19 cellular contexts compared by ENCODE assay signal in the genomic region with DNA sequence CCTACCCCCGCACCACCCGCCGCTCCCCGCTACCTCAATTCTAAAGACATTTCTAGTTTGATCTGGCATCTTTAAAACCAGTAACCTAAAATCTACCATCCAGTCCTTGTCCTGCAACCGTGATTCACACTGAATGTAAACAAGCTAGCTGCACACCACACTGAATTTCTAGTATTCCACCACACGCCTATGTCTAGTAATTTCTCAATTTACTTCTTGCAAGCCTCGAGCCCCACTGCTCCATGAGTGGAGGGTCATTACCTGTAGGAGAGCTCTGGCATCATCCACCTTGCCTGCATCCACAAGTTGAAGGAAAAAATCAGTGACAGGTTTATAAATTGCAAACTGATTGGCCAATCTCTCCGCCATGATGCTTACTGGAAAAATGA.
A peak's percentile ranks its signal among the peaks of the same experiment; 100 is the strongest.
DNase-seq lines count a peak whose midpoint lies in the region; ATAC-seq, FAIRE-seq and TF ChIP-seq lines count a peak whose summit lies in the region.
"Had no signal": no experiment of that assay in that cellular context is flagged by ENCODE, and none has a peak within 500 bp of the region (broad histone marks: within the 10 kb centered on the region; RNA-seq: fewer than 3 reads in every experiment).

No MANE protein-coding gene starts in this region.

- intact Hi-C loops in HepG2 (cut with micrococcal nuclease; ENCODE audit: unreplicated experiment) = no loop called here

- H3K79me2 ChIP-seq in HepG2 (ENCODE audit: insufficient read depth, low read length) = no peaks in the 10 kb centered on the region

- TF ChIP-seq RAD21 in HepG2 (CRISPR knock-in tag; IDR thresholded peaks at IDR 0.05) = no peak

- CTCF ChIA-PET in WTC11 (lab: Charles Lee) = interaction anchor here (1.4 kb wide), 1 partner anchor 21 kb away, joined by 3 read pairs; no protein-coding TSS in a partner anchor
- CTCF ChIA-PET in HepG2 (lab: Yijun Ruan, JAX; ENCODE audit: low intra/inter-chr PET ratio, low total read pairs) = interaction anchor here (1.4 kb wide), 1 partner anchor 21 kb away, joined by 4 read pairs; no protein-coding TSS in a partner anchor

- 98% methylated on average over 8 of the region's 8 CpGs for WGBS in HepG2 (ENCODE audit: low lambda C conversion rate)

- no peaks in the 10 kb centered on the region for H3K27me3 ChIP-seq in HepG2 (ENCODE audit: control insufficient read depth in 1 of 2, insufficient read depth in 2 of 2, low read length in 2 of 2)
- H3K27me3 ChIP-seq: BLaER1 treated with 17β-estradiol and CSF1 and Interleukin-3, amounts not matched to agents 10 nM and 100 nM; tibial artery had no signal

- no peaks in the 10 kb centered on the region for H3K4me1 ChIP-seq in HepG2 (ENCODE audit: insufficient read depth, low read length)
- H3K4me1 ChIP-seq: tibial artery had no signal

- peaks cover 20 to 76% of the 10 kb centered on the region in 2 experiments for H3K36me3 ChIP-seq in HepG2 (replicated peaks in 1 of 2; ENCODE audit: control insufficient read depth in 1 of 2, insufficient read depth in 2 of 2, low read length in 2 of 2)

- H3K4me2 ChIP-seq in HepG2 (ENCODE audit: low read depth, low read length) = no peak overlapping the region
- H3K4me2 ChIP-seq: BLaER1 treated with 17β-estradiol and CSF1 and Interleukin-3, amounts not matched to agents 10 nM and 100 nM had no signal

- no peaks in the 10 kb centered on the region for H3K9me3 ChIP-seq in HepG2 (ENCODE audit: low read length)
- H3K9me3 ChIP-seq: BLaER1 treated with 17β-estradiol and CSF1 and Interleukin-3, amounts not matched to agents 10 nM and 100 nM; tibial artery had no signal

- no peak for TF ChIP-seq CTCF in WTC11 (IDR thresholded peaks at IDR 0.05)
- no peak for TF ChIP-seq CTCF in HepG2 (CRISPR knock-in tag; IDR thresholded peaks at IDR 0.05)

- POLR2A ChIA-PET in WTC11 (lab: Charles Lee) (no interaction called here), HepG2 (lab: Yijun Ruan, JAX) (no interaction called here)

- H3K36me3 Mint-ChIP-seq in activated naive CD8-positive, alpha-beta T cell treated with anti-CD3 and anti-CD28 coated beads for 36 hours = peaks cover 18% of the 10 kb centered on the region
- peaks cover 72% of the 10 kb centered on the region for H3K36me3 Mint-ChIP-seq in activated naive CD8-positive, alpha-beta T cell treated with anti-CD3 and anti-CD28 coated beads, Interleukin-2, amount 50 U/mL, for 24 hours (ENCODE audit: low read depth)
- peaks cover 66% of the 10 kb centered on the region for H3K36me3 Mint-ChIP-seq in WTC11

- BruUV-seq in HepG2 (replicated peaks; lab: Mats Ljungman, UMichigan) = no TSS peak

- H3K9me3 Mint-ChIP-seq in activated naive CD8-positive, alpha-beta T cell treated with anti-CD3 and anti-CD28 coated beads for 36 hours = no peaks in the 10 kb centered on the region
- no peaks in the 10 kb centered on the region for H3K9me3 Mint-ChIP-seq in activated naive CD8-positive, alpha-beta T cell treated with anti-CD3 and anti-CD28 coated beads, Interleukin-2, amount 50 U/mL, for 24 hours
- no peaks in the 10 kb centered on the region for H3K9me3 Mint-ChIP-seq in WTC11
- H3K9me3 Mint-ChIP-seq: activated naive CD8-positive, alpha-beta T cell treated with anti-CD3 and anti-CD28 coated beads, Interleukin-2, amount 10 ng/mL, durations not matched to agents 7 days and 5 days; activated T-helper 2 cell treated with anti-CD3 and anti-CD28 coated beads, Interferon-gamma antibody, Interleukin-2, Interleukin-4, amounts not matched to agents 10 μg/mL and 5 μg/mL and 100 μg/mL, durations not matched to agents 14 hours and 24 hours and 36 hours; naive thymus-derived CD8-positive, alpha-beta T cell; stimulated activated naive CD8-positive, alpha-beta T cell treated with anti-CD3 and anti-CD28 coated beads, Interleukin-15, amount 100 ng/mL, for 72 hours had no signal

- ATAC-seq in activated naive CD8-positive, alpha-beta T cell treated with anti-CD3 and anti-CD28 coated beads, Interleukin-2, amount 50 U/mL, for 24 hours = no peak
- ATAC-seq in WTC11 (no peak), HepG2 (no peak; the same call in 1 of the 3 replicates), HG02623 (IDR thresholded peaks at IDR 0.05; ENCODE audit: unreplicated experiment) (no peak), GM18870 (IDR thresholded peaks at IDR 0.05; ENCODE audit: unreplicated experiment) (no peak), GM18511 (IDR thresholded peaks at IDR 0.05; ENCODE audit: unreplicated experiment) (no peak)
- ATAC-seq: naive thymus-derived CD8-positive, alpha-beta T cell; sciatic nerve; stimulated activated naive CD8-positive, alpha-beta T cell treated with anti-CD3 and anti-CD28 coated beads, Interleukin-15, amount 100 ng/mL, for 72 hours; T-helper 17 cell had no signal

- no peaks in the 10 kb centered on the region for H4K20me1 ChIP-seq in HepG2 (ENCODE audit: insufficient read depth, low read length)

- H2AFZ ChIP-seq in HepG2 (ENCODE audit: low read length) = no peak overlapping the region

- no peak overlapping the region for H3K9ac ChIP-seq in HepG2 (ENCODE audit: insufficient read depth, low read depth, low read length)
- H3K9ac ChIP-seq: BLaER1 treated with 17β-estradiol and CSF1 and Interleukin-3, amounts not matched to agents 10 nM and 100 nM had no signal

- no peak for FAIRE-seq in HepG2 (lab: Jason Lieb, UNC)
- FAIRE-seq: D721Med had no signal

- DNase-seq in activated naive CD8-positive, alpha-beta T cell treated with anti-CD3 and anti-CD28 coated beads for 36 hours = no peak
- no peak for DNase-seq in activated naive CD8-positive, alpha-beta T cell treated with anti-CD3 and anti-CD28 coated beads, Interleukin-2, amount 50 U/mL, for 24 hours
- no peak for DNase-seq in WTC11 (ENCODE audit: low spot score)
- DNase-seq in HepG2 (ENCODE audit: low spot score) = no peak
- DNase-seq in Ammon's horn (ENCODE audit: low spot score) = no peak
- DNase-seq: activated naive CD8-positive, alpha-beta T cell treated with anti-CD3 and anti-CD28 coated beads, Interleukin-2, amount 10 ng/mL, durations not matched to agents 7 days and 5 days; NCI-H1048; NK-92 treated with Interleukin-12 subunit alpha and Interleukin-12 subunit beta, amount 100 ng/mL, for 24 hours; stimulated activated naive CD8-positive, alpha-beta T cell treated with anti-CD3 and anti-CD28 coated beads, Interleukin-15, amount 100 ng/mL, for 72 hours; T-helper 17 cell; tibial artery had no signal

- no peaks in the 10 kb centered on the region for H3K4me1 Mint-ChIP-seq in activated naive CD8-positive, alpha-beta T cell treated with anti-CD3 and anti-CD28 coated beads for 36 hours
- no peaks in the 10 kb centered on the region for H3K4me1 Mint-ChIP-seq in activated naive CD8-positive, alpha-beta T cell treated with anti-CD3 and anti-CD28 coated beads, Interleukin-2, amount 50 U/mL, for 24 hours
- H3K4me1 Mint-ChIP-seq in WTC11 = no peaks in the 10 kb centered on the region; the same call in 1 of the 2 replicates
- H3K4me1 Mint-ChIP-seq: activated naive CD8-positive, alpha-beta T cell treated with anti-CD3 and anti-CD28 coated beads, Interleukin-2, amount 10 ng/mL, durations not matched to agents 7 days and 5 days; naive thymus-derived CD8-positive, alpha-beta T cell; stimulated activated naive CD8-positive, alpha-beta T cell treated with anti-CD3 and anti-CD28 coated beads, Interleukin-15, amount 100 ng/mL, for 72 hours had no signal

- H3K4me3 ChIP-seq in HepG2 (replicated peaks in 1 of 3; ENCODE audit: insufficient read depth in 1 of 3, low read depth in 2 of 3, low read length in 3 of 3) = no peak overlapping the region
- H3K4me3 ChIP-seq: BLaER1 treated with 17β-estradiol and CSF1 and Interleukin-3, amounts not matched to agents 10 nM and 100 nM; tibial artery had no signal

- in situ Hi-C loops in HepG2 (cut with HindIII; ENCODE audit: extremely low pct_ligation_motif_present, low pct_unique_long_range_greater_than_20kb) = no loop called here

- no peak overlapping the region for H3K27ac ChIP-seq in HepG2 (ENCODE audit: extremely low read length, insufficient read depth, low read length)
- H3K27ac ChIP-seq: BLaER1 treated with 17β-estradiol and CSF1 and Interleukin-3, amounts not matched to agents 10 nM and 100 nM; tibial artery had no signal

- peak overlapping the region; percentile 38 for H3K27ac Mint-ChIP-seq in activated naive CD8-positive, alpha-beta T cell treated with anti-CD3 and anti-CD28 coated beads for 36 hours
- H3K27ac Mint-ChIP-seq in activated naive CD8-positive, alpha-beta T cell treated with anti-CD3 and anti-CD28 coated beads, Interleukin-2, amount 50 U/mL, for 24 hours = no peak overlapping the region
- peak overlapping the region; percentile 58 for H3K27ac Mint-ChIP-seq in WTC11
- H3K27ac Mint-ChIP-seq: activated naive CD8-positive, alpha-beta T cell treated with anti-CD3 and anti-CD28 coated beads, Interleukin-2, amount 10 ng/mL, durations not matched to agents 7 days and 5 days; activated T-helper 2 cell treated with anti-CD3 and anti-CD28 coated beads, Interferon-gamma antibody, Interleukin-2, Interleukin-4, amounts not matched to agents 10 μg/mL and 5 μg/mL and 100 μg/mL, durations not matched to agents 14 hours and 24 hours and 36 hours; T-helper 17 cell had no signal

- no peak for TF ChIP-seq POLR2A in HepG2 (IDR thresholded peaks at IDR 0.05; ENCODE audit: insufficient read depth in 1 of 2, low read depth in 2 of 2, low read length in 2 of 2)

- TF ChIP-seq EP300 in HepG2 (IDR thresholded peaks at IDR 0.05; ENCODE audit: low read depth in 2 of 2, low read length in 2 of 2) (no peak), HepG2 (CRISPR knock-in tag; IDR thresholded peaks at IDR 0.05; ENCODE audit: borderline replicate concordance) (no peak)

- H3K27me3 Mint-ChIP-seq in activated naive CD8-positive, alpha-beta T cell treated with anti-CD3 and anti-CD28 coated beads for 36 hours = no peaks in the 10 kb centered on the region
- H3K27me3 Mint-ChIP-seq in activated naive CD8-positive, alpha-beta T cell treated with anti-CD3 and anti-CD28 coated beads, Interleukin-2, amount 50 U/mL, for 24 hours = no peaks in the 10 kb centered on the region
- H3K27me3 Mint-ChIP-seq in WTC11 (ENCODE audit: low read depth) = no peaks in the 10 kb centered on the region
- H3K27me3 Mint-ChIP-seq: activated naive CD8-positive, alpha-beta T cell treated with anti-CD3 and anti-CD28 coated beads, Interleukin-2, amount 10 ng/mL, durations not matched to agents 7 days and 5 days; naive thymus-derived CD8-positive, alpha-beta T cell; stimulated activated naive CD8-positive, alpha-beta T cell treated with anti-CD3 and anti-CD28 coated beads, Interleukin-15, amount 100 ng/mL, for 72 hours; T-helper 17 cell had no signal

- H3K4me3 Mint-ChIP-seq in activated naive CD8-positive, alpha-beta T cell treated with anti-CD3 and anti-CD28 coated beads for 36 hours = no peak overlapping the region
- no peak overlapping the region for H3K4me3 Mint-ChIP-seq in activated naive CD8-positive, alpha-beta T cell treated with anti-CD3 and anti-CD28 coated beads, Interleukin-2, amount 50 U/mL, for 24 hours
- H3K4me3 Mint-ChIP-seq in WTC11 = no peak overlapping the region
- H3K4me3 Mint-ChIP-seq: activated naive CD8-positive, alpha-beta T cell treated with anti-CD3 and anti-CD28 coated beads, Interleukin-2, amount 10 ng/mL, durations not matched to agents 7 days and 5 days; naive thymus-derived CD8-positive, alpha-beta T cell; stimulated activated naive CD8-positive, alpha-beta T cell treated with anti-CD3 and anti-CD28 coated beads, Interleukin-15, amount 100 ng/mL, for 72 hours; T-helper 17 cell had no signal

TF ChIP-seq in HepG2, 621 proteins besides CTCF, POLR2A, EP300 and RAD21 (continues in another document):
- no peak for TF ChIP-seq ZNF432 (CRISPR knock-in tag; IDR thresholded peaks at IDR 0.05; ENCODE audit: borderline replicate concordance)
